Comparison of ENCODE assay signal across 8 cellular contexts in the genomic region with DNA sequence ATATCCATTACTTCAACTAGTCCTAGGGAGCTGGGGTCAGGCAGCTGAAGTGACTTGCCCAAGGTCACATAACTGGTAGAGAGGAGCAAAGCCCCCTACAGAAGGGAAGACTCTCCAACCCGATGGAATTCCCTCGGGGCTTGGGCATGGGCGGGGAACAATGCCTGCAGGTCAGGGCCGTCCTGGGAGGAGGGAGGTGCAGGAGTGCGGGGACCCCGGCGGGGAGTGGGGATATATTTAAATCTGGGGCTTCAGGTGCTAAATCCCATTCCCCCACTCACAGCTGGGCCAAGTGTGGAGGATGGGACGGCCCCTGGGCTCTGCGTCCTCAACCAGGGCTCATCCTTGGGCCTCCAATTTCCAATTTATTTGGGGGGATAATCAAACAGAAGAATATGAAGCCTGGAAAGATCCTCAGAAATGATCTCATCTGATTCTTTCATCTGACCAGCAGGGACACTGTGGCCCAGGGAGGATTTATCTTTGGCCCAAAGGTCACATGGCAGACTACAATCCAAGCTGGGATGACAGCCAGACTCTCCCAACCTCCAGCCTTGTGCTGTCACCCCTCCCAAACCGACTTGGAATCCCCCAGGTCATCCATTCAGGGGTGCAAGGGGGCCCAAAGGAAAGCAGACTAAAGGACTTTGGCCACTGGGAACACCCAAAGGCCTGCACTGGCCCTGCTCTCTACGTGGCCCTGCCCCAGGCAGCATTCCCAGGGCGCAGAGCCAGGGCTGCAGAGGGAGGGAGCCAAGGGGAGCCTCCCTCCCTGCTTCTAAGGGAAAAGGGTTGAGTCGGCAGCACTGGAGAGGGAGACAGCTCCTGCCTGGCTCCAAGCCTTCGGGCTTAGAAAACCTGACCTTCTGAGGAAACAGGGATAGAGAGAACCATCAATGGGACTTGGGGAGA. TPM values are rescaled to one million over a fixed set of nuclear protein-coding genes. Genes with fewer than 3 reads are reported as not detected.
DNase-seq lines count a peak whose midpoint lies in the region; FAIRE-seq and TF ChIP-seq lines count a peak whose summit lies in the region.

No MANE protein-coding gene starts in this region.

- no peaks in the 10 kb centered on the region for H3K27me3 Mint-ChIP-seq in astrocyte (ENCODE audit: low read depth, unreplicated experiment)

- no peaks in the 10 kb centered on the region for H3K79me2 ChIP-seq in astrocyte (ENCODE audit: insufficient read depth, low read length)

- H3K4me2 ChIP-seq in astrocyte (ENCODE audit: low read length), result peak overlapping the region; percentile 100

- no peaks in the 10 kb centered on the region for H3K27me3 ChIP-seq in astrocyte (ENCODE audit: insufficient read depth, low read length)

- H3K4me3 Mint-ChIP-seq in astrocyte (ENCODE audit: unreplicated experiment), result no peak overlapping the region

- H3K36me3 Mint-ChIP-seq in astrocyte (ENCODE audit: low read depth, unreplicated experiment), result no peaks in the 10 kb centered on the region

- H3K9ac ChIP-seq in astrocyte (ENCODE audit: low read length), result peak overlapping the region; percentile 10

- peaks cover 6% of the 10 kb centered on the region for H4K20me1 ChIP-seq in astrocyte (ENCODE audit: insufficient read depth, low read length)

- no peak for FAIRE-seq in astrocyte (lab: Jason Lieb, UNC)

- peaks cover 6% of the 10 kb centered on the region for H3K4me1 Mint-ChIP-seq in astrocyte (ENCODE audit: low read depth, unreplicated experiment)

- no peaks in the 10 kb centered on the region for H3K9me3 ChIP-seq in astrocyte (ENCODE audit: insufficient read depth, low read depth, low read length)

- no peak overlapping the region for H3K27ac ChIP-seq in astrocyte (ENCODE audit: low read depth, low read length)

- H3K27ac Mint-ChIP-seq in astrocyte (ENCODE audit: unreplicated experiment), result no peak overlapping the region

- peaks cover 9% of the 10 kb centered on the region for H3K9me3 Mint-ChIP-seq in astrocyte (ENCODE audit: unreplicated experiment)

- peak; percentile 31 for DNase-seq in activated CD4-positive, CD25-positive, alpha-beta regulatory T cell treated with anti-CD3 and anti-CD28 coated beads, Interleukin-2, amount 50 U/mL, for 72 hours
- DNase-seq in activated CD4-positive, CD25-positive, alpha-beta regulatory T cell (lab: John Stamatoyannopoulos, UW), result no peak
- DNase-seq in astrocyte (ENCODE audit: low read depth), result peak; percentile 75
- DNase-seq in inferior parietal cortex (ENCODE audit: extremely low spot score), result peak; percentile 50
- peak; percentile 83 for DNase-seq in stromal cell of bone marrow (ENCODE audit: low read depth)
- DNase-seq in NCI-H2227 (lab: John Stamatoyannopoulos, UW; ENCODE audit: unreplicated experiment), result no peak
- no peak for DNase-seq in stimulated activated CD4-positive, alpha-beta T cell treated with anti-CD3 and anti-CD28 coated beads, Interleukin-15, amount 100 ng/mL, for 24 hours
- no peak for DNase-seq in NCI-H1930 (lab: John Stamatoyannopoulos, UW)

- no peak overlapping the region for H2AFZ ChIP-seq in astrocyte (ENCODE audit: low read depth, low read length)

- TF ChIP-seq CTCF in astrocyte (IDR thresholded peaks at IDR 0.05; ENCODE audit: insufficient read depth, low read depth, low read length), result no peak

- peaks cover 27% of the 10 kb centered on the region for H3K4me1 ChIP-seq in astrocyte (ENCODE audit: insufficient read depth, low read length)

- H3K4me3 ChIP-seq in astrocyte (ENCODE audit: insufficient read depth, low read depth, low read length), result no peak overlapping the region

- no peaks in the 10 kb centered on the region for H3K36me3 ChIP-seq in astrocyte (ENCODE audit: insufficient read depth, low read length)

RNA-seq across cellular contexts. Expression of gene C1QTNF6, which starts 8.7 kb away (rescaled TPM):
- 6.0 and 8.4 TPM in 2 replicates for total RNA-seq in astrocyte

RNA-seq across cellular contexts. Expression of gene SSTR3, which starts 15.5 kb away (rescaled TPM):
- total RNA-seq in astrocyte, result 0.07 TPM in 1 of 2 replicates, not detected in the other

RNA-seq across cellular contexts. Expression of gene IL2RB, which starts 47.1 kb away (rescaled TPM):
- total RNA-seq in astrocyte, result 1.3 and 1.6 TPM in 2 replicates

RNA-seq across cellular contexts. Expression of gene RAC2, which starts 47.3 kb away (rescaled TPM):
- total RNA-seq in astrocyte, result 0.61 and 0.65 TPM in 2 replicates

Comparison
In these comparisons a context has a peak if more than half of its experiments do, and no peak if none do; other contexts are left out.
1. DNase-seq: peak in activated CD4-positive, CD25-positive, alpha-beta regulatory T cell treated with anti-CD3 and anti-CD28 coated beads, Interleukin-2, amount 50 U/mL, for 72 hours (single experiment), astrocyte (single experiment), inferior parietal cortex (single experiment) and stromal cell of bone marrow (single experiment); none in activated CD4-positive, CD25-positive, alpha-beta regulatory T cell (0 of 4), NCI-H2227 (single experiment), stimulated activated CD4-positive, alpha-beta T cell treated with anti-CD3 and anti-CD28 coated beads, Interleukin-15, amount 100 ng/mL, for 24 hours (single experiment) and NCI-H1930 (0 of 2).